ENCODE assay signal across 8 cellular contexts in the genomic region with DNA sequence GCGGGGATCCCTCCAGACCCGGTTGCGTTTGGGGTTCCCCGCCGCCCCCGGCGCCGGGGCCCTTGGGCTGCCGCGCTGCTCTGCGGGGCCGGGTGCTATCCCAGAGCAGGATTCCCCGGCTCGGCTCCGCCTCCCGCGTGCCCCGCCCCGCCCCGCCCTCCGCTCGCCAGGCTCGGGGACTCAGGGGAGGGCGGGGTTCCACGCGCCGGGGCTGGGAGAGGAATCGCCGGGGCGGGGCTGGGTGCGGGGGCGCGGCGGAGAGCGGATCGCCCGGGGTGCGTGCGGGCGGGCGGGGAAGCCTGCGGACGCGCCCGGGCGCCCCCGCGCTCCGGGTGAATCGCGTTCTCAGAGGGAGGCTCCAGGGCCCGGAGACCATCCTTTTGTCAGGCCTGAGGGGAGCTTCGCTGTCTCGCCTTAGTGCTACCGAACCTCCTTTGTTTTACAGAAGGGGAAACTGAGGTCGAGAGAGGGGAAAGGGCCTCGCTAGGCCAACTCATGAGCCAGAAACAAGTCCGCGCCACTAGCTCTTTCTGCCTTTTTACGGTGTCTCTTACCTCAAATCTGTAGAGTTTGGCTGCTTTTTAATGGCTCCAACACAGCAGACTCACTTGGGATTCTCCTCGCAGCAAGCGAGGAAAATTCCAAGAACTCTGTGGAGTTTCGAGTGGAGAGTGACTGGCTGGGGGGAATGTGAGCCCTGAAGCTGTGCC. TPM values are rescaled to one million over a fixed set of nuclear protein-coding genes. Genes with fewer than 3 reads are reported as not detected.
DNase-seq lines count a peak whose midpoint lies in the region; TF ChIP-seq lines count a peak whose summit lies in the region.

A gene (minus strand): TSS at position 82 of the 710 bp plus-strand sequence. CDS start 260 bp downstream, outside the sequence.

- in situ Hi-C loops in G401 (cut with HindIII; ENCODE audit: low sequenced_read_pairs), result loop anchor here (25.0 kb wide), 1 partner anchor 436 kb away; no protein-coding TSS in a partner anchor

- 5 to 7% methylated on average over 19 to 25 of the region's 63 CpGs for WGBS in lower leg skin, 2 donors

- TF ChIP-seq CTCF in dorsolateral prefrontal cortex (IDR thresholded peaks at IDR 0.05 in 54 of 56, conservative IDR thresholded peaks at IDR 0.05 in 2 of 56; ENCODE audit: low read depth in 1 of 56, partially characterized antibody in 56 of 56) (no peak), lower leg skin (IDR thresholded peaks at IDR 0.05) (no peak)

- DNase-seq in G401 (ENCODE audit: low spot score) (peak; percentile 77), H7 (peak; percentile 99), NCI-H146 treated with DMSO at 0.1 percent for 48 hours (lab: John Stamatoyannopoulos, UW; ENCODE audit: unreplicated experiment) (peak; percentile 4), dorsolateral prefrontal cortex (peak; percentile 51 to 89 (median 71)), lower leg skin (ENCODE audit: low spot score in 2 of 2) (peak; percentile 68 to 95), NCI-H2107 (lab: John Stamatoyannopoulos, UW) (no peak)
- DNase-seq in activated CD4-positive, alpha-beta T cell treated with anti-CD3 and anti-CD28 coated beads, Interleukin-2, amount 50 U/mL, for 4 hours, result peak; percentile 72 to 73
- DNase-seq in stimulated activated CD4-positive, alpha-beta T cell treated with anti-CD3 and anti-CD28 coated beads, Interleukin-4, amount 100 ng/mL, for 1 hour, result peak; percentile 84

- no peak for TF ChIP-seq POLR2A in lower leg skin (IDR thresholded peaks at IDR 0.05)

- H3K4me3 ChIP-seq in H7 (ENCODE audit: insufficient read depth, low read depth, low read length), result peak within 1 kb of the TSS; percentile 64
- peak within 1 kb of the TSS; percentile 34 to 75 (median 60) for H3K4me3 ChIP-seq in dorsolateral prefrontal cortex
- peak within 1 kb of the TSS; percentile 25 for H3K4me3 ChIP-seq in lower leg skin (ENCODE audit: low read depth, poor library complexity, severe bottlenecking)

- H3K36me3 ChIP-seq in H7 (replicated peaks; ENCODE audit: control insufficient read depth, insufficient read depth, low read length), result no peaks in the 10 kb centered on the region

- peak within 1 kb of the TSS in 19 of 59 donors; percentile 6 to 69 (median 40) for H3K27ac ChIP-seq in dorsolateral prefrontal cortex

- intact Hi-C loops in dorsolateral prefrontal cortex (cut with DNase I) (loop anchor here (5.0 to 10.0 kb wide), 4 partner anchors 184 to 698 kb away; no protein-coding TSS in a partner anchor), lower leg skin (cut with DNase I; ENCODE audit: low total_unique reads) (no loop called here)

- H3K27me3 ChIP-seq in H7 (ENCODE audit: control insufficient read depth, insufficient read depth, low read length) (peaks cover 36% of the 10 kb centered on the region), dorsolateral prefrontal cortex (peaks cover 0 to 26% (median 0%) of the 10 kb centered on the region in 45 donors)

RNA-seq across cellular contexts. Expression of the gene that starts here (rescaled TPM):
- not detected in 2 replicates for total RNA-seq in G401 (2014; rRNA removed; shearing (Covaris generic))
- total RNA-seq in H7 (2014; rRNA removed; shearing (Covaris generic)), result 9.8 and 11.5 TPM in 2 replicates
- 10 to 100 TPM in 111 of 120 experiments, 1 to 10 TPM in 9; 4.1 to 30.7 (median 14.7) TPM for total RNA-seq in dorsolateral prefrontal cortex
- total RNA-seq in lower leg skin, result 1 to 10 TPM in 3 of 4 donors, under 1 TPM in 1; 0.88 to 4.2 (median 2.7) TPM

Comparison
In these comparisons a context has a peak if more than half of its experiments do, and no peak if none do; other contexts are left out.
1. Peak in DNase-seq in G401; RNA of the gene not detected or under 1 TPM.